Comparison of ENCODE assay signal across 25 cellular contexts in genomic region chr19:49596954-49597702, GRCh38. TPM values are rescaled to one million over a fixed set of nuclear protein-coding genes. Genes with fewer than 3 reads are reported as not detected.
"Had no signal": no experiment of that assay in that cellular context is flagged by ENCODE, and none has a peak within 500 bp of the region (broad histone marks: within the 10 kb centered on the region; RNA-seq: fewer than 3 reads in every experiment).

No MANE protein-coding gene starts in this region.

- H3K4me2 ChIP-seq: hepatocyte had no signal

- H3K4me3 ChIP-seq: hepatocyte, pancreas, psoas muscle, right atrium auricular region, thyroid gland had no signal

- H2AFZ ChIP-seq: hepatocyte had no signal

- H3K4me3 Mint-ChIP-seq: activated T-cell treated with anti-CD3 and anti-CD28 coated beads, Interleukin-2, amount 50 U/mL, for 24 hours; activated T-helper 17 cell treated with anti-CD3 and anti-CD28 coated beads, Interleukin-2, amount 50 U/mL, for 72 hours; brain; dendritic cell treated with granulocyte-macrophage colony-stimulating factor and Interleukin-4, amounts not matched to agents 40 ng/mL and 50 ng/mL, for 4 days; memory B cell; natural killer cell treated with Interleukin-12 subunit alpha and Interleukin-12 subunit beta and Interleukin-15 and Interleukin-18, amount 100 ng/mL, for 72 hours; T-helper 2 cell treated with Interferon-gamma antibody and Interleukin-4, amounts not matched to agents 5 μg/mL and 100 μg/mL, for 36 hours had no signal

- H3K9me3 Mint-ChIP-seq: activated naive CD4-positive, alpha-beta T cell treated with anti-CD3 and anti-CD28 coated beads, Interleukin-2, amount 50 U/mL, for 72 hours; activated T-cell treated with anti-CD3 and anti-CD28 coated beads, Interleukin-2, amount 50 U/mL, for 24 hours; activated T-helper 17 cell treated with anti-CD3 and anti-CD28 coated beads, Interleukin-2, amount 50 U/mL, for 72 hours; brain; dendritic cell treated with granulocyte-macrophage colony-stimulating factor and Interleukin-4, amounts not matched to agents 40 ng/mL and 50 ng/mL, for 4 days; memory B cell; natural killer cell treated with Interleukin-12 subunit alpha and Interleukin-12 subunit beta and Interleukin-15 and Interleukin-18, amount 100 ng/mL, for 72 hours; T-helper 2 cell treated with Interferon-gamma antibody and Interleukin-4, amounts not matched to agents 5 μg/mL and 100 μg/mL, for 36 hours had no signal

- H3K27me3 ChIP-seq: hepatocyte, neutrophil, pancreas, right atrium auricular region, thyroid gland had no signal

- H3K27ac Mint-ChIP-seq: activated naive CD4-positive, alpha-beta T cell treated with anti-CD3 and anti-CD28 coated beads, Interleukin-2, amount 50 U/mL, for 72 hours; activated T-cell treated with anti-CD3 and anti-CD28 coated beads, Interleukin-2, amount 50 U/mL, for 24 hours; activated T-helper 17 cell treated with anti-CD3 and anti-CD28 coated beads, Interleukin-2, amount 50 U/mL, for 72 hours; brain; dendritic cell treated with granulocyte-macrophage colony-stimulating factor and Interleukin-4, amounts not matched to agents 40 ng/mL and 50 ng/mL, for 4 days; memory B cell; T-helper 2 cell treated with Interferon-gamma antibody and Interleukin-4, amounts not matched to agents 5 μg/mL and 100 μg/mL, for 36 hours had no signal

- H3K9me3 ChIP-seq: neutrophil, pancreas, psoas muscle, right atrium auricular region, thyroid gland had no signal

- ATAC-seq: activated naive CD4-positive, alpha-beta T cell treated with anti-CD3 and anti-CD28 coated beads, Interleukin-2, amount 50 U/mL, for 72 hours; activated T-helper 17 cell treated with anti-CD3 and anti-CD28 coated beads, Interleukin-2, amount 50 U/mL, for 72 hours; esophagus mucosa; natural killer cell treated with Interleukin-12 subunit alpha and Interleukin-12 subunit beta and Interleukin-15 and Interleukin-18, amount 100 ng/mL, for 72 hours; pancreas; psoas muscle; stimulated activated naive CD8-positive, alpha-beta T cell treated with anti-CD3 and anti-CD28 coated beads, Interleukin-15, Interleukin-2, amounts not matched to agents 100 U/mL and 50 U/mL, for 24 hours had no signal

- DNase-seq: activated CD4-positive, alpha-beta T cell treated with anti-CD3 and anti-CD28 coated beads for 1 hour; activated CD4-positive, alpha-beta T cell treated with anti-CD3 and anti-CD28 coated beads, Interleukin-2, amount 50 U/mL, for 1 hour; activated T-cell treated with anti-CD3 and anti-CD28 coated beads, Interleukin-2, amount 50 U/mL, for 24 hours; aorta; effector CD8-positive, alpha-beta T cell; foreskin melanocyte; stimulated activated CD4-positive, alpha-beta T cell treated with anti-CD3 and anti-CD28 coated beads, Interleukin-12 subunit alpha, Interleukin-12 subunit beta, amount 100 ng/mL, for 4 hours; stimulated activated CD4-positive, alpha-beta T cell treated with anti-CD3 and anti-CD28 coated beads, Interleukin-4, amount 100 ng/mL, for 4 hours; stimulated activated naive CD8-positive, alpha-beta T cell treated with anti-CD3 and anti-CD28 coated beads, Interleukin-15, Interleukin-2, amounts not matched to agents 100 U/mL and 50 U/mL, for 24 hours; thyroid gland had no signal

- H3K27me3 Mint-ChIP-seq: activated T-cell treated with anti-CD3 and anti-CD28 coated beads, Interleukin-2, amount 50 U/mL, for 24 hours; activated T-helper 17 cell treated with anti-CD3 and anti-CD28 coated beads, Interleukin-2, amount 50 U/mL, for 72 hours; dendritic cell treated with granulocyte-macrophage colony-stimulating factor and Interleukin-4, amounts not matched to agents 40 ng/mL and 50 ng/mL, for 4 days; memory B cell; natural killer cell treated with Interleukin-12 subunit alpha and Interleukin-12 subunit beta and Interleukin-15 and Interleukin-18, amount 100 ng/mL, for 72 hours had no signal

- H3K4me1 ChIP-seq: pancreas had no signal

- H3K27ac ChIP-seq: hepatocyte, neutrophil, pancreas, psoas muscle, right atrium auricular region, thyroid gland, VCaP had no signal

RNA-seq across cellular contexts. Expression of gene PRRG2, which starts 16.0 kb away (rescaled TPM):
- total RNA-seq: skeletal muscle tissue had no signal
